ENCODE assay signal across 33 cellular contexts in genomic region chr12:11642785-11643184, GRCh38.
"Had no signal": no experiment of that assay in that cellular context is flagged by ENCODE, and none has a peak within 500 bp of the region (broad histone marks: within the 10 kb centered on the region; RNA-seq: fewer than 3 reads in every experiment).

No MANE protein-coding gene starts in this region.

- H3K36me3 ChIP-seq: MG63 had no signal

- DNase-seq: Karpas-422, Kasumi-1, MG63, MM.1S, MV-4-11, NCI-H1048, NCI-H1092, NCI-H1092 treated with DMSO at 0.1 percent for 48 hours, NCI-H1105, NCI-H1105 treated with DMSO at 0.1 percent for 48 hours, NCI-H1417, NCI-H1417 treated with DMSO at 0.1 percent for 48 hours, NCI-H1436, NCI-H1436 treated with DMSO at 0.1 percent for 48 hours, NCI-H146, NCI-H1694, NCI-H1694 treated with DMSO at 0.1 percent for 48 hours, NCI-H187, NCI-H187 treated with DMSO at 0.1 percent for 48 hours, NCI-H1930, NCI-H2029, NCI-H2029 treated with DMSO at 0.1 percent for 48 hours, NCI-H2081, NCI-H2081 treated with DMSO at 0.1 percent for 48 hours, NCI-H2107, NCI-H2171, NCI-H2171 treated with DMSO at 0.1 percent for 48 hours, NCI-H226, NCI-H345, NCI-H446, NCI-H446 treated with DMSO at 0.1 percent for 48 hours, NCI-H510A, NCI-H510A treated with DMSO at 0.1 percent for 48 hours had no signal

- H3K4me3 ChIP-seq: MG63 had no signal
